Comparison of ENCODE assay signal across 8 cellular contexts in genomic region chr3:110814170-110815007, GRCh38.
DNase-seq lines count a peak whose midpoint lies in the region; ATAC-seq lines count a peak whose summit lies in the region.

No MANE protein-coding gene starts in this region.

- no peaks in the 10 kb centered on the region for H3K36me3 Mint-ChIP-seq in activated naive CD8-positive, alpha-beta T cell treated with anti-CD3 and anti-CD28 coated beads, Interleukin-2, amount 50 U/mL, for 24 hours (ENCODE audit: low read depth)

- peak overlapping the region; percentile 67 for H3K27ac Mint-ChIP-seq in activated naive CD8-positive, alpha-beta T cell treated with anti-CD3 and anti-CD28 coated beads, Interleukin-2, amount 50 U/mL, for 24 hours

- no peaks in the 10 kb centered on the region for H3K9me3 Mint-ChIP-seq in activated naive CD8-positive, alpha-beta T cell treated with anti-CD3 and anti-CD28 coated beads, Interleukin-2, amount 50 U/mL, for 24 hours

- peak overlapping the region; percentile 25 for H3K4me3 Mint-ChIP-seq in activated naive CD8-positive, alpha-beta T cell treated with anti-CD3 and anti-CD28 coated beads, Interleukin-2, amount 50 U/mL, for 24 hours

- H3K4me1 Mint-ChIP-seq in activated naive CD8-positive, alpha-beta T cell treated with anti-CD3 and anti-CD28 coated beads, Interleukin-2, amount 50 U/mL, for 24 hours = peaks cover 12% of the 10 kb centered on the region

- peaks cover 14% of the 10 kb centered on the region for H3K27me3 Mint-ChIP-seq in activated naive CD8-positive, alpha-beta T cell treated with anti-CD3 and anti-CD28 coated beads, Interleukin-2, amount 50 U/mL, for 24 hours

- peak; percentile 40 for DNase-seq in GDM1 (lab: John Stamatoyannopoulos, UW)
- DNase-seq in HT-29 (ENCODE audit: low spot score) = peak; percentile 65
- peak; percentile 18 for DNase-seq in activated naive CD8-positive, alpha-beta T cell treated with anti-CD3 and anti-CD28 coated beads, Interleukin-2, amount 50 U/mL, for 24 hours
- DNase-seq in skeletal muscle cell (ENCODE audit: low read depth) = peak; percentile 72
- no peak for DNase-seq in UCSD-AML1 (lab: John Stamatoyannopoulos, UW; ENCODE audit: unreplicated experiment)
- DNase-seq in germinal center (ENCODE audit: low spot score) = no peak
- no peak for DNase-seq in DMS153 (lab: John Stamatoyannopoulos, UW)

- peak; percentile 80 for ATAC-seq in GM21576 (IDR thresholded peaks at IDR 0.05; ENCODE audit: unreplicated experiment)
- ATAC-seq in activated naive CD8-positive, alpha-beta T cell treated with anti-CD3 and anti-CD28 coated beads, Interleukin-2, amount 50 U/mL, for 24 hours = peak; percentile 89

- H3K4me3 ChIP-seq in skeletal muscle cell (ENCODE audit: low read depth, low read length) = no peak overlapping the region

Comparison
In these comparisons a context has a peak if more than half of its experiments do, and no peak if none do; other contexts are left out.
1. DNase-seq: peak in GDM1 (single experiment), HT-29 (single experiment), activated naive CD8-positive, alpha-beta T cell treated with anti-CD3 and anti-CD28 coated beads, Interleukin-2, amount 50 U/mL, for 24 hours (single experiment) and skeletal muscle cell (single experiment); none in UCSD-AML1 (single experiment), germinal center (single experiment) and DMS153 (single experiment).